9 cellular contexts compared by ENCODE assay signal in genomic region chr7:77348371-77348813, GRCh38.
DNase-seq lines count a peak whose midpoint lies in the region; ATAC-seq, FAIRE-seq and TF ChIP-seq lines count a peak whose summit lies in the region.
"Had no signal": no experiment of that assay in that cellular context is flagged by ENCODE, and none has a peak within 500 bp of the region (broad histone marks: within the 10 kb centered on the region; RNA-seq: fewer than 3 reads in every experiment).

No MANE protein-coding gene starts in this region.

- no peak for TF ChIP-seq POLR2A in stomach (IDR thresholded peaks at IDR 0.05)

- H3K4me1 ChIP-seq in lung (ENCODE audit: control insufficient read depth in 2 of 2, insufficient read depth in 2 of 2, low read length in 2 of 2) (peaks cover 0 to 12% of the 10 kb centered on the region in 2 donors), stomach (peaks cover 4 to 46% (median 18%) of the 10 kb centered on the region in 4 donors)

- H3K9me3 Mint-ChIP-seq in IgD-negative memory B cell, result no peaks in the 10 kb centered on the region
- H3K9me3 Mint-ChIP-seq: activated B cell treated with CpG ODN at 0.5 μM for 24 hours had no signal

- intact Hi-C loops in stomach (cut with DNase I; ENCODE audit: low total_unique reads) (no loop called here), posterior vena cava (cut with DNase I) (no loop called here)

- TF ChIP-seq CTCF in bronchial epithelial cell (IDR thresholded peaks at IDR 0.05; ENCODE audit: insufficient read depth, low read length, severe bottlenecking) (no peak), lung (IDR thresholded peaks at IDR 0.05; ENCODE audit: control extremely low read depth, extremely low read depth) (no peak), stomach (IDR thresholded peaks at IDR 0.05) (no peak)

- no peak overlapping the region for H3K4me3 ChIP-seq in bronchial epithelial cell (ENCODE audit: low read depth, low read length)
- H3K4me3 ChIP-seq in lung, result no peak overlapping the region
- H3K4me3 ChIP-seq in stomach, result no peak overlapping the region

- H3K36me3 ChIP-seq in bronchial epithelial cell (ENCODE audit: control insufficient read depth, insufficient read depth, low read length), result no peaks in the 10 kb centered on the region
- H3K36me3 ChIP-seq in lung (ENCODE audit: control insufficient read depth in 2 of 2, insufficient read depth in 2 of 2, low read length in 2 of 2), result peaks cover 0 to 2% of the 10 kb centered on the region in 2 donors
- H3K36me3 ChIP-seq in stomach, result peaks cover 0 to 19% (median 4%) of the 10 kb centered on the region in 4 donors

- no peak for TF ChIP-seq EP300 in stomach (IDR thresholded peaks at IDR 0.05)

- H3K36me3 Mint-ChIP-seq in IgD-negative memory B cell, result peaks cover 8% of the 10 kb centered on the region

- ATAC-seq in lung (ENCODE audit: insufficient read depth, low FRiP score), result peak; percentile 68

- peak overlapping the region in 1 of 2 donors; percentile 13 for H3K27ac ChIP-seq in lung (ENCODE audit: low read depth in 1 of 2, low read length in 1 of 2)
- H3K27ac ChIP-seq in stomach, result peak overlapping the region in 4 of 5 donors; percentile 16 to 73 (median 56)

- DNase-seq in bronchial epithelial cell (ENCODE audit: low read depth), result peak; percentile 62
- DNase-seq in lung (ENCODE audit: low spot score), result no peak
- peak; percentile 29 for DNase-seq in stomach
- DNase-seq in midbrain (lab: John Stamatoyannopoulos, UW), result no peak
- no peak for DNase-seq in GOT3 (lab: John Stamatoyannopoulos, UW)
- no peak for DNase-seq in posterior vena cava (ENCODE audit: low spot score)
- DNase-seq: activated B cell treated with CpG ODN at 0.5 μM for 24 hours, NCI-H82 had no signal

- H3K27me3 ChIP-seq in bronchial epithelial cell (ENCODE audit: control insufficient read depth, insufficient read depth, low read length), result no peaks in the 10 kb centered on the region
- H3K27me3 ChIP-seq in lung (ENCODE audit: control insufficient read depth, insufficient read depth), result no peaks in the 10 kb centered on the region
- no peaks in the 10 kb centered on the region for H3K27me3 ChIP-seq in stomach

- H3K27me3 Mint-ChIP-seq in IgD-negative memory B cell, result no peaks in the 10 kb centered on the region
- H3K27me3 Mint-ChIP-seq: activated B cell treated with CpG ODN at 0.5 μM for 24 hours had no signal

- H3K9me3 ChIP-seq in lung (ENCODE audit: control insufficient read depth in 2 of 2, insufficient read depth in 1 of 2, low read length in 1 of 2) (no peaks in the 10 kb centered on the region), stomach (no peaks in the 10 kb centered on the region)

- WGBS in lung, 2 donors, result 74 to 80% methylated on average over 3 of the region's 3 CpGs
- 22 to 49% (median 29%) methylated on average over 3 of the region's 3 CpGs for WGBS in stomach, 5 donors

- H3K27ac Mint-ChIP-seq in IgD-negative memory B cell, result peak overlapping the region in 2 of 3 donors; percentile 13 to 43
- H3K27ac Mint-ChIP-seq: activated B cell treated with CpG ODN at 0.5 μM for 24 hours had no signal

- H3K4me3 Mint-ChIP-seq in IgD-negative memory B cell, result no peak overlapping the region
- H3K4me3 Mint-ChIP-seq: activated B cell treated with CpG ODN at 0.5 μM for 24 hours had no signal

- H3K4me1 Mint-ChIP-seq in IgD-negative memory B cell, result peaks cover 19 to 28% (median 23%) of the 10 kb centered on the region in 3 donors

- FAIRE-seq in bronchial epithelial cell (lab: Jason Lieb, UNC), result no peak

Comparison
In these comparisons a context has a peak if more than half of its experiments do, and no peak if none do; other contexts are left out.
1. DNase-seq: peak in bronchial epithelial cell (single experiment) and stomach (single experiment); none in lung (single experiment), midbrain (single experiment), GOT3 (single experiment) and posterior vena cava (single experiment).